30 cellular contexts compared by ENCODE assay signal in the genomic region with DNA sequence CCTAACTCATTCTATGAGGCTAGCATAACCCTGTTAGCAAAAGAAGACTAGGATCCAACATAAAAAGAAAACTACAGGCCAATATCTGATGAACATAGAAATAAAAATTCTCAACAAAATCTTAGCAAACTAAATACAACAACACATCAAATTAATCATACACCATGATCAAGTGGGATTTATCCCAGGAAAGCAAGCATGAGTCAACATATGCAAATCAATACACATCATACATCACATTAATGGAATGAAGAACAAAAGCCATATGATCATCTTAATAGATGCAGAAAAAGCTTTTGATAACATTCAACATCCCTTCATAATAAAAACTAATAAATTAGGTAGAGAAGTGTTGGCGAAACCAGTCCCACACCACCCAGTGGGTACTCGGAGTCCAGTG.
"Had no signal": no experiment of that assay in that cellular context is flagged by ENCODE, and none has a peak within 500 bp of the region (broad histone marks: within the 10 kb centered on the region; RNA-seq: fewer than 3 reads in every experiment).

No MANE protein-coding gene starts in this region.

- H3K36me3 Mint-ChIP-seq: immature natural killer cell had no signal

- H3K27ac Mint-ChIP-seq: immature natural killer cell; naive thymus-derived CD8-positive, alpha-beta T cell; nephron; stimulated activated naive B cell treated with anti-CD40 and anti-IgM and Interleukin-4, amounts not matched to agents 10 μg/mL and 1 μg/mL and 100 μg/mL, for 72 hours had no signal

- ATAC-seq: left colon; left lung; lower lobe of right lung; naive thymus-derived CD8-positive, alpha-beta T cell; pancreas; right cardiac atrium; sciatic nerve; stimulated activated naive B cell treated with anti-CD40 and anti-IgM and Interleukin-4, amounts not matched to agents 10 μg/mL and 1 μg/mL and 100 μg/mL, for 72 hours; stimulated activated naive CD8-positive, alpha-beta T cell treated with anti-CD3 and anti-CD28 coated beads, Interleukin-15, Interleukin-2, amounts not matched to agents 100 U/mL and 50 U/mL, for 24 hours; upper lobe of right lung had no signal

- H3K27ac ChIP-seq: left lung, lower lobe of right lung, pancreas, prostate gland, skin epidermis, stomach, testis, thyroid gland, transverse colon, upper lobe of right lung had no signal

- H3K9me3 ChIP-seq: pancreas, prostate gland, testis, thyroid gland, transverse colon, upper lobe of right lung had no signal

- DNase-seq: hippocampal formation; immature natural killer cell; kidney; left colon; left lung; lower lobe of right lung; mammary epithelial cell; mesenchymal stem cell; naive thymus-derived CD8-positive, alpha-beta T cell; nucleus accumbens; pancreas; posterior cingulate gyrus; retina; stimulated activated CD4-positive, alpha-beta T cell treated with anti-CD3 and anti-CD28 coated beads, Interleukin-12 subunit alpha, Interleukin-12 subunit beta, amount 100 ng/mL, for 4 hours; stimulated activated CD4-positive, alpha-beta T cell treated with anti-CD3 and anti-CD28 coated beads, Interleukin-15, amount 100 ng/mL, for 24 hours; stimulated activated CD4-positive, alpha-beta T cell treated with anti-CD3 and anti-CD28 coated beads, Interleukin-2, amount 100 ng/mL, for 24 hours; stimulated activated CD4-positive, alpha-beta T cell treated with anti-CD3 and anti-CD28 coated beads, Interleukin-4, amount 100 ng/mL, for 1 hour; stimulated activated naive B cell treated with anti-CD40 and anti-IgM and Interleukin-4, amounts not matched to agents 10 μg/mL and 1 μg/mL and 100 μg/mL, for 72 hours; stimulated activated naive CD8-positive, alpha-beta T cell treated with anti-CD3 and anti-CD28 coated beads, Interleukin-15, Interleukin-2, amounts not matched to agents 100 U/mL and 50 U/mL, for 24 hours; stomach; testis; thyroid gland; transverse colon; upper lobe of right lung had no signal

- H3K4me1 Mint-ChIP-seq: immature natural killer cell; naive thymus-derived CD8-positive, alpha-beta T cell; nephron; neural crest cell; stimulated activated naive B cell treated with anti-CD40 and anti-IgM and Interleukin-4, amounts not matched to agents 10 μg/mL and 1 μg/mL and 100 μg/mL, for 72 hours had no signal

- H3K4me3 ChIP-seq: left lung, lower lobe of right lung, pancreas, prostate gland, skin epidermis, stomach, testis, thyroid gland, transverse colon, upper lobe of right lung had no signal

- H3K27me3 Mint-ChIP-seq: stimulated activated naive B cell treated with anti-CD40 and anti-IgM and Interleukin-4, amounts not matched to agents 10 μg/mL and 1 μg/mL and 100 μg/mL, for 72 hours had no signal

- H3K27me3 ChIP-seq: left lung, pancreas, stomach, testis, thyroid gland, transverse colon, upper lobe of right lung had no signal

- H3K4me3 Mint-ChIP-seq: naive thymus-derived CD8-positive, alpha-beta T cell; nephron; neural crest cell; stimulated activated naive B cell treated with anti-CD40 and anti-IgM and Interleukin-4, amounts not matched to agents 10 μg/mL and 1 μg/mL and 100 μg/mL, for 72 hours had no signal

- H3K4me1 ChIP-seq: left lung, lower lobe of right lung, pancreas, prostate gland, stomach, testis, thyroid gland, transverse colon, upper lobe of right lung had no signal

- H3K36me3 ChIP-seq: left lung, lower lobe of right lung, pancreas, prostate gland, stomach, thyroid gland, transverse colon, upper lobe of right lung had no signal
